ENCODE assay signal across 10 cellular contexts in genomic region chr17:74282587-74283370, GRCh38.
DNase-seq lines count a peak whose midpoint lies in the region; ATAC-seq, FAIRE-seq and TF ChIP-seq lines count a peak whose summit lies in the region.
"Had no signal": no experiment of that assay in that cellular context is flagged by ENCODE, and none has a peak within 500 bp of the region (broad histone marks: within the 10 kb centered on the region; RNA-seq: fewer than 3 reads in every experiment).

No MANE protein-coding gene starts in this region.

- FAIRE-seq in HTR-8/SVneo (lab: Jason Lieb, UNC) = no peak

- H3K27me3 ChIP-seq in RWPE2 (ENCODE audit: insufficient read depth, poor library complexity, severe bottlenecking) = no peaks in the 10 kb centered on the region

- no peaks in the 10 kb centered on the region for H3K36me3 ChIP-seq in RWPE2 (ENCODE audit: low read depth)

- no peak overlapping the region for H3K4me3 ChIP-seq in RWPE2 (ENCODE audit: severe bottlenecking)

- POLR2A ChIA-PET in GM10248 (lab: Yijun Ruan, JAX) = no interaction called here

- peak; percentile 54 for DNase-seq in GM10248 (ENCODE audit: extremely low spot score)
- DNase-seq in RWPE2 (ENCODE audit: low spot score) = no peak
- DNase-seq in activated effector memory CD4-positive, alpha-beta T cell treated with Interleukin-2 at 50 U/mL for 16 hours = peak; percentile 40
- DNase-seq in stimulated activated CD4-positive, alpha-beta T cell treated with anti-CD3 and anti-CD28 coated beads, Interleukin-1b, Interleukin-23, amount 100 ng/mL, for 1 hour (ENCODE audit: low read depth in 2 of 2) = peak; percentile 3 to 22
- DNase-seq in GF-D8 (lab: John Stamatoyannopoulos, UW) = no peak
- no peak for DNase-seq in HTR-8/SVneo (ENCODE audit: insufficient read length, low spot score)
- DNase-seq: HFFc6, NCI-H2029 had no signal

- CTCF ChIA-PET in GM10248 (lab: Yijun Ruan, JAX) = interaction anchor here (0.8 to 1.5 kb wide), 4 partner anchors 13 to 85 kb away, joined by 3 to 6 read pairs (median 4); no protein-coding TSS in a partner anchor

- no peaks in the 10 kb centered on the region for H3K9me3 ChIP-seq in RWPE2 (ENCODE audit: severe bottlenecking)

- peaks cover 2% of the 10 kb centered on the region for H3K4me1 ChIP-seq in RWPE2 (ENCODE audit: insufficient read depth, poor library complexity, severe bottlenecking)

- H3K27ac ChIP-seq in RWPE2 (ENCODE audit: poor library complexity, severe bottlenecking) = peak overlapping the region; percentile 17

- peak; percentile 89 for ATAC-seq in RWPE2 (ENCODE audit: low read depth)
- ATAC-seq in GM21381 (IDR thresholded peaks at IDR 0.05; ENCODE audit: unreplicated experiment) = no peak
- no peak for ATAC-seq in HG02759 (IDR thresholded peaks at IDR 0.05; ENCODE audit: unreplicated experiment)

- TF ChIP-seq CTCF in GM10248 (IDR thresholded peaks at IDR 0.05; ENCODE audit: control extremely low read depth, extremely low read depth, low read depth, missing control alignments) = no peak
- no peak for TF ChIP-seq CTCF in RWPE2 (IDR thresholded peaks at IDR 0.05; ENCODE audit: poor library complexity, severe bottlenecking)

Comparison
In these comparisons a context has a peak if more than half of its experiments do, and no peak if none do; other contexts are left out.
1. DNase-seq: peak in GM10248 (single experiment), activated effector memory CD4-positive, alpha-beta T cell treated with Interleukin-2 at 50 U/mL for 16 hours (single experiment) and stimulated activated CD4-positive, alpha-beta T cell treated with anti-CD3 and anti-CD28 coated beads, Interleukin-1b, Interleukin-23, amount 100 ng/mL, for 1 hour (2 of 2); none in RWPE2 (single experiment), GF-D8 (single experiment) and HTR-8/SVneo (single experiment).